ENCODE assay signal across 8 cellular contexts in genomic region chr19:8580710-8581281, GRCh38. TPM values are rescaled to one million over a fixed set of nuclear protein-coding genes. Genes with fewer than 3 reads are reported as not detected.
DNase-seq lines count a peak whose midpoint lies in the region; ATAC-seq, FAIRE-seq and TF ChIP-seq lines count a peak whose summit lies in the region.

No MANE protein-coding gene starts in this region.

- H3K27ac ChIP-seq in lower lobe of right lung: no peak overlapping the region

- peak; percentile 93 for DNase-seq in CD1c-positive myeloid dendritic cell (ENCODE audit: extremely low spot score)
- DNase-seq in H54 (ENCODE audit: insufficient read length, low spot score): peak; percentile 71
- DNase-seq in NCI-H69 (lab: John Stamatoyannopoulos, UW): peak; percentile 75
- peak; percentile 77 to 80 for DNase-seq in activated CD4-positive, alpha-beta T cell treated with anti-CD3 and anti-CD28 coated beads, Interleukin-2, amount 50 U/mL, for 24 hours (ENCODE audit: low read depth in 1 of 2, low spot score in 1 of 2)
- peak; percentile 38 to 72 for DNase-seq in dermis microvascular lymphatic vessel endothelial cell (ENCODE audit: low read depth in 2 of 2)
- peak; percentile 89 for DNase-seq in lower lobe of right lung
- DNase-seq in stimulated activated CD8-positive, alpha-beta memory T cell treated with anti-CD3 and anti-CD28 coated beads, Interleukin-15, amount 100 ng/mL, for 24 hours (ENCODE audit: low read depth): peak; percentile 79

- peaks cover 37% of the 10 kb centered on the region for H3K4me1 ChIP-seq in lower lobe of right lung

- peak; percentile 69 to 87 for ATAC-seq in lower lobe of right lung
- no peak for ATAC-seq in HG03095 (IDR thresholded peaks at IDR 0.05; ENCODE audit: unreplicated experiment)

- H3K27me3 ChIP-seq in lower lobe of right lung (ENCODE audit: low read depth): no peaks in the 10 kb centered on the region

- no peak for FAIRE-seq in H54 (lab: Jason Lieb, UNC)

- no peak for TF ChIP-seq POLR2A in H54 (IDR thresholded peaks at IDR 0.05; ENCODE audit: low read depth, low read length)

- TF ChIP-seq CTCF in lower lobe of right lung (IDR thresholded peaks at IDR 0.05): peak; percentile 99

- intact Hi-C loops in lower lobe of right lung (cut with DNase I): no loop called here

- H3K9me3 ChIP-seq in lower lobe of right lung: no peaks in the 10 kb centered on the region

- H3K36me3 ChIP-seq in lower lobe of right lung: peaks cover 3% of the 10 kb centered on the region

- H3K4me3 ChIP-seq in lower lobe of right lung: no peak overlapping the region

RNA-seq across cellular contexts. Expression of gene MYO1F, which starts 3.6 kb away (rescaled TPM):
- total RNA-seq in dermis microvascular lymphatic vessel endothelial cell (0.13 and 0.38 TPM in 2 replicates), lower lobe of right lung (162 TPM)

RNA-seq across cellular contexts. Expression of gene ADAMTS10, which starts 29.7 kb away (rescaled TPM):
- total RNA-seq in dermis microvascular lymphatic vessel endothelial cell: 4.2 and 13.0 TPM in 2 replicates
- total RNA-seq in lower lobe of right lung: 22.4 TPM

RNA-seq across cellular contexts. Expression of gene NFILZ, which starts 49.6 kb away (rescaled TPM):
- total RNA-seq in dermis microvascular lymphatic vessel endothelial cell (not detected in 2 replicates), lower lobe of right lung (not detected)

Comparison
In these comparisons a context has a peak if more than half of its experiments do, and no peak if none do; other contexts are left out.
1. RNA of gene MYO1F, which starts 3.6 kb away (total RNA-seq): 162 TPM in lower lobe of right lung (single experiment); 0.13 to 0.38 TPM in dermis microvascular lymphatic vessel endothelial cell; every median in the first group is over 100 times any median in the second.
2. Peak in every context shown above with its lines, with median percentiles within 50 percentile points of each other: DNase-seq.